8 cellular contexts compared by ENCODE assay signal in genomic region chr1:114346480-114347029, GRCh38.
DNase-seq lines count a peak whose midpoint lies in the region; ATAC-seq and TF ChIP-seq lines count a peak whose summit lies in the region.

No MANE protein-coding gene starts in this region.

- no peaks in the 10 kb centered on the region for H3K36me3 ChIP-seq in right lobe of liver

- TF ChIP-seq CTCF in CD4-positive, alpha-beta T cell (IDR thresholded peaks at IDR 0.05) = peak; percentile 100
- peak; percentile 96 to 100 (median 100) for TF ChIP-seq CTCF in dorsolateral prefrontal cortex (IDR thresholded peaks at IDR 0.05 in 54 of 56, conservative IDR thresholded peaks at IDR 0.05 in 2 of 56; ENCODE audit: low read depth in 1 of 56, partially characterized antibody in 56 of 56)
- TF ChIP-seq CTCF in right lobe of liver (IDR thresholded peaks at IDR 0.05) = peak; percentile 100

- no peaks in the 10 kb centered on the region for H3K9me3 Mint-ChIP-seq in CD4-positive, alpha-beta T cell
- no peaks in the 10 kb centered on the region for H3K9me3 Mint-ChIP-seq in activated CD4-positive, alpha-beta memory T cell treated with anti-CD3 and anti-CD28 coated beads for 36 hours

- peak overlapping the region; percentile 97 for H3K4me3 Mint-ChIP-seq in CD4-positive, alpha-beta T cell
- peak overlapping the region; percentile 82 for H3K4me3 Mint-ChIP-seq in activated CD4-positive, alpha-beta memory T cell treated with anti-CD3 and anti-CD28 coated beads for 36 hours

- H3K27ac Mint-ChIP-seq in CD4-positive, alpha-beta T cell = peak overlapping the region; percentile 79
- H3K27ac Mint-ChIP-seq in activated CD4-positive, alpha-beta memory T cell treated with anti-CD3 and anti-CD28 coated beads for 36 hours = peak overlapping the region; percentile 84

- no peak overlapping the region for H3K27ac ChIP-seq in CD4-positive, alpha-beta T cell (ENCODE audit: low read depth, low read length)
- H3K27ac ChIP-seq in dorsolateral prefrontal cortex = peak overlapping the region in 56 of 59 donors; percentile 10 to 92 (median 76)
- H3K27ac ChIP-seq in right lobe of liver = peak overlapping the region in 2 of 3 donors; percentile 29 to 51

- H3K27me3 ChIP-seq in CD4-positive, alpha-beta T cell (ENCODE audit: control insufficient read depth, insufficient read depth, low read length) = no peaks in the 10 kb centered on the region
- H3K27me3 ChIP-seq in dorsolateral prefrontal cortex (no peaks in the 10 kb centered on the region), right lobe of liver (no peaks in the 10 kb centered on the region)

- no peaks in the 10 kb centered on the region for H3K9me3 ChIP-seq in CD4-positive, alpha-beta T cell (ENCODE audit: control insufficient read depth, low read length)
- no peaks in the 10 kb centered on the region for H3K9me3 ChIP-seq in right lobe of liver

- intact Hi-C loops in CD4-positive, alpha-beta T cell (cut with DNase I, micrococcal nuclease) = loop anchor here (1.0 to 10.0 kb wide), 11 partner anchors 82 to 1274 kb away; partner anchors contain the start of genes DENND2C (in 2 of the 2), LRIG2 (in 1 of the 2) and NRAS (in 1 of the 2)
- intact Hi-C loops in activated CD4-positive, alpha-beta memory T cell treated with anti-CD3 and anti-CD28 coated beads for 36 hours (cut with micrococcal nuclease) = loop anchor here (1.0 to 10.0 kb wide), 9 partner anchors 46 to 748 kb away; partner anchors contain the start of genes BCAS2, NRAS and TRIM33
- intact Hi-C loops in dorsolateral prefrontal cortex (cut with DNase I) = loop anchor here (2.0 to 10.0 kb wide), 9 partner anchors 78 to 766 kb away; partner anchors contain the start of genes BCAS2 (in 2 of the 2), DENND2C (in 2 of the 2), CSDE1 (in 1 of the 2) and TRIM33 (in 1 of the 2)
- intact Hi-C loops in right lobe of liver (cut with DNase I) = loop anchor here (10.0 kb wide), 3 partner anchors 58 to 218 kb away; no protein-coding TSS in a partner anchor

- POLR2A ChIA-PET in CD4-positive, alpha-beta T cell (lab: Charles Lee) = interaction anchor here (0.7 to 2.2 kb wide), 5 partner anchors 12 to 164 kb away, joined by 3 to 7 read pairs (median 5); partner anchors contain the start of gene TRIM33
- POLR2A ChIA-PET in activated CD4-positive, alpha-beta memory T cell treated with anti-CD3 and anti-CD28 coated beads for 36 hours (lab: Charles Lee) = interaction anchor here (0.6 kb wide), 1 partner anchor 234 kb away, joined by 3 read pairs; no protein-coding TSS in a partner anchor

- peak overlapping the region; percentile 42 to 82 (median 63) for H3K4me3 ChIP-seq in dorsolateral prefrontal cortex
- H3K4me3 ChIP-seq in right lobe of liver = peak overlapping the region; percentile 51 to 62 (median 52)

- H3K4me1 ChIP-seq in right lobe of liver = peaks cover 0 to 7% (median 0%) of the 10 kb centered on the region in 4 donors

- no peaks in the 10 kb centered on the region for H3K27me3 Mint-ChIP-seq in CD4-positive, alpha-beta T cell
- no peaks in the 10 kb centered on the region for H3K27me3 Mint-ChIP-seq in activated CD4-positive, alpha-beta memory T cell treated with anti-CD3 and anti-CD28 coated beads for 36 hours

- peak; percentile 92 to 99 (median 98) for DNase-seq in CD4-positive, alpha-beta T cell
- peak; percentile 90 for DNase-seq in NCI-H774 (lab: John Stamatoyannopoulos, UW)
- peak; percentile 98 for DNase-seq in activated CD4-positive, alpha-beta memory T cell treated with anti-CD3 and anti-CD28 coated beads for 36 hours
- peak; percentile 91 to 98 (median 94) for DNase-seq in dorsolateral prefrontal cortex
- DNase-seq in right lobe of liver = peak; percentile 95 to 96 (median 96)
- peak; percentile 98 for DNase-seq in stimulated activated CD4-positive, alpha-beta T cell treated with anti-CD3 and anti-CD28 coated beads, Interleukin-4, amount 100 ng/mL, for 1 hour

- TF ChIP-seq POLR2A in right lobe of liver (IDR thresholded peaks at IDR 0.05) = no peak

- peaks cover 31% of the 10 kb centered on the region for H3K4me1 Mint-ChIP-seq in CD4-positive, alpha-beta T cell (ENCODE audit: low read depth)
- peaks cover 26% of the 10 kb centered on the region for H3K4me1 Mint-ChIP-seq in activated CD4-positive, alpha-beta memory T cell treated with anti-CD3 and anti-CD28 coated beads for 36 hours (ENCODE audit: low read depth)

- ATAC-seq in CD4-positive, alpha-beta T cell (ENCODE audit: poor library complexity) = peak; percentile 98
- peak; percentile 99 for ATAC-seq in GM19455 (IDR thresholded peaks at IDR 0.05; ENCODE audit: unreplicated experiment)
- ATAC-seq in HG03575 (IDR thresholded peaks at IDR 0.05; ENCODE audit: extremely low read depth, insufficient number of reproducible peaks, low FRiP score, unreplicated experiment) = peak; percentile 87
- ATAC-seq in right lobe of liver = peak; percentile 100

- CTCF ChIA-PET in CD4-positive, alpha-beta T cell (lab: Charles Lee) = interaction anchor here (0.7 to 2.4 kb wide), 12 partner anchors 8 to 488 kb away, joined by 3 to 8 read pairs (median 4); no protein-coding TSS in a partner anchor
- CTCF ChIA-PET in activated CD4-positive, alpha-beta memory T cell treated with anti-CD3 and anti-CD28 coated beads for 36 hours (lab: Charles Lee) = interaction anchor here (0.6 to 3.1 kb wide), 45 partner anchors 8 to 766 kb away, joined by 3 to 19 read pairs (median 4); partner anchors contain the start of genes BCAS2, NRAS, OLFML3 and SIKE1

- 3% methylated on average over 15 of the region's 33 CpGs for WGBS in right lobe of liver (ENCODE audit: insufficient coverage, low coverage, low lambda C conversion rate, missing lambda C conversion rate)

- no peaks in the 10 kb centered on the region for H3K36me3 Mint-ChIP-seq in CD4-positive, alpha-beta T cell (ENCODE audit: low read depth)
- H3K36me3 Mint-ChIP-seq in activated CD4-positive, alpha-beta memory T cell treated with anti-CD3 and anti-CD28 coated beads for 36 hours = no peaks in the 10 kb centered on the region
